In the genomic region with DNA sequence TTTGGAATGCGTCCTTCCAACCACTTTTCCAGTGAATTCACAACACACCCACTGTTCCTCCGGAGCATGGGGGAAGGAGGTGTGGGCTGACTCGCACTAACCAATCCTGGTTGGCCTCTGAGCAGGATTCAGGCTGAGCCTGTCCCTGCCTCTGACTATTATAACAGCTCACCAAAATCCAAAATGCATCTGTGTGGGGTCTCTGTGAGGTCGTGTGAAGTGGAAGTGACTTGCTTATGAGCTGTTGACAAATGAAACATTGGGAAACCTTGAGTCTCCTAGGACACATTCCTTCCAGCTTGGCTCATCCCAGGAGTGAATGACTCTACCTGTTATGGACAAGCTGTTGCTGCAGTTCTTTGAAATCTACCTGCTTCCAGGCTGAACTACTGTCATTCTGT, we compare ENCODE assay signal across 1 cellular context.
TF ChIP-seq lines count a peak whose summit lies in the region.

No MANE protein-coding gene starts in this region.

TF ChIP-seq in H1, 55 proteins besides CTCF, POLR2A, EP300 and RAD21:
- TF ChIP-seq POU5F1 (IDR thresholded peaks at IDR 0.05; ENCODE audit: low read depth, low read length) (no peak), MAFK (IDR thresholded peaks at IDR 0.05; ENCODE audit: low read depth, low read length) (no peak), SP4 (IDR thresholded peaks at IDR 0.05; ENCODE audit: low read length) (no peak), CBX8 (IDR thresholded peaks at IDR 0.05; ENCODE audit: borderline replicate concordance, low read depth, low read length) (no peak), GABPA (IDR thresholded peaks at IDR 0.05; ENCODE audit: borderline replicate concordance, insufficient read depth, low read length) (no peak), RXRA (IDR thresholded peaks at IDR 0.05; ENCODE audit: insufficient read depth, low read depth, low read length) (no peak), SIX5 (IDR thresholded peaks at IDR 0.05; ENCODE audit: low read depth, low read length) (no peak), TCF12 (IDR thresholded peaks at IDR 0.05; ENCODE audit: low read depth, low read length) (no peak), CTBP2 (IDR thresholded peaks at IDR 0.05; ENCODE audit: borderline replicate concordance, insufficient read depth, insufficient read length, low read length) (no peak), JUN (IDR thresholded peaks at IDR 0.05; ENCODE audit: low read depth, low read length) (no peak), SIRT6 (IDR thresholded peaks at IDR 0.05; ENCODE audit: low read length) (no peak), HDAC2 (IDR thresholded peaks at IDR 0.05; ENCODE audit: borderline replicate concordance in 1 of 2, low read depth in 2 of 2, low read length in 2 of 2) (no peak), HDAC6 (IDR thresholded peaks at IDR 0.05; ENCODE audit: low read depth, low read length) (no peak), SRF (IDR thresholded peaks at IDR 0.05; ENCODE audit: low read depth, low read length) (no peak), TEAD4 (IDR thresholded peaks at IDR 0.05; ENCODE audit: low read depth, low read length) (no peak), EGR1 (IDR thresholded peaks at IDR 0.05; ENCODE audit: borderline replicate concordance, low read depth, low read length) (no peak), NRF1 (IDR thresholded peaks at IDR 0.05; ENCODE audit: low read depth, low read length) (no peak)
- TF ChIP-seq, protein P1, sequence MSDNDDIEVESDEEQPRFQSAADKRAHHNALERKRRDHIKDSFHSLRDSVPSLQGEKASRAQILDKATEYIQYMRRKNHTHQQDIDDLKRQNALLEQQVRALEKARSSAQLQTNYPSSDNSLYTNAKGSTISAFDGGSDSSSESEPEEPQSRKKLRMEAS (IDR thresholded peaks at IDR 0.05): no peak
- TF ChIP-seq, protein P2, sequence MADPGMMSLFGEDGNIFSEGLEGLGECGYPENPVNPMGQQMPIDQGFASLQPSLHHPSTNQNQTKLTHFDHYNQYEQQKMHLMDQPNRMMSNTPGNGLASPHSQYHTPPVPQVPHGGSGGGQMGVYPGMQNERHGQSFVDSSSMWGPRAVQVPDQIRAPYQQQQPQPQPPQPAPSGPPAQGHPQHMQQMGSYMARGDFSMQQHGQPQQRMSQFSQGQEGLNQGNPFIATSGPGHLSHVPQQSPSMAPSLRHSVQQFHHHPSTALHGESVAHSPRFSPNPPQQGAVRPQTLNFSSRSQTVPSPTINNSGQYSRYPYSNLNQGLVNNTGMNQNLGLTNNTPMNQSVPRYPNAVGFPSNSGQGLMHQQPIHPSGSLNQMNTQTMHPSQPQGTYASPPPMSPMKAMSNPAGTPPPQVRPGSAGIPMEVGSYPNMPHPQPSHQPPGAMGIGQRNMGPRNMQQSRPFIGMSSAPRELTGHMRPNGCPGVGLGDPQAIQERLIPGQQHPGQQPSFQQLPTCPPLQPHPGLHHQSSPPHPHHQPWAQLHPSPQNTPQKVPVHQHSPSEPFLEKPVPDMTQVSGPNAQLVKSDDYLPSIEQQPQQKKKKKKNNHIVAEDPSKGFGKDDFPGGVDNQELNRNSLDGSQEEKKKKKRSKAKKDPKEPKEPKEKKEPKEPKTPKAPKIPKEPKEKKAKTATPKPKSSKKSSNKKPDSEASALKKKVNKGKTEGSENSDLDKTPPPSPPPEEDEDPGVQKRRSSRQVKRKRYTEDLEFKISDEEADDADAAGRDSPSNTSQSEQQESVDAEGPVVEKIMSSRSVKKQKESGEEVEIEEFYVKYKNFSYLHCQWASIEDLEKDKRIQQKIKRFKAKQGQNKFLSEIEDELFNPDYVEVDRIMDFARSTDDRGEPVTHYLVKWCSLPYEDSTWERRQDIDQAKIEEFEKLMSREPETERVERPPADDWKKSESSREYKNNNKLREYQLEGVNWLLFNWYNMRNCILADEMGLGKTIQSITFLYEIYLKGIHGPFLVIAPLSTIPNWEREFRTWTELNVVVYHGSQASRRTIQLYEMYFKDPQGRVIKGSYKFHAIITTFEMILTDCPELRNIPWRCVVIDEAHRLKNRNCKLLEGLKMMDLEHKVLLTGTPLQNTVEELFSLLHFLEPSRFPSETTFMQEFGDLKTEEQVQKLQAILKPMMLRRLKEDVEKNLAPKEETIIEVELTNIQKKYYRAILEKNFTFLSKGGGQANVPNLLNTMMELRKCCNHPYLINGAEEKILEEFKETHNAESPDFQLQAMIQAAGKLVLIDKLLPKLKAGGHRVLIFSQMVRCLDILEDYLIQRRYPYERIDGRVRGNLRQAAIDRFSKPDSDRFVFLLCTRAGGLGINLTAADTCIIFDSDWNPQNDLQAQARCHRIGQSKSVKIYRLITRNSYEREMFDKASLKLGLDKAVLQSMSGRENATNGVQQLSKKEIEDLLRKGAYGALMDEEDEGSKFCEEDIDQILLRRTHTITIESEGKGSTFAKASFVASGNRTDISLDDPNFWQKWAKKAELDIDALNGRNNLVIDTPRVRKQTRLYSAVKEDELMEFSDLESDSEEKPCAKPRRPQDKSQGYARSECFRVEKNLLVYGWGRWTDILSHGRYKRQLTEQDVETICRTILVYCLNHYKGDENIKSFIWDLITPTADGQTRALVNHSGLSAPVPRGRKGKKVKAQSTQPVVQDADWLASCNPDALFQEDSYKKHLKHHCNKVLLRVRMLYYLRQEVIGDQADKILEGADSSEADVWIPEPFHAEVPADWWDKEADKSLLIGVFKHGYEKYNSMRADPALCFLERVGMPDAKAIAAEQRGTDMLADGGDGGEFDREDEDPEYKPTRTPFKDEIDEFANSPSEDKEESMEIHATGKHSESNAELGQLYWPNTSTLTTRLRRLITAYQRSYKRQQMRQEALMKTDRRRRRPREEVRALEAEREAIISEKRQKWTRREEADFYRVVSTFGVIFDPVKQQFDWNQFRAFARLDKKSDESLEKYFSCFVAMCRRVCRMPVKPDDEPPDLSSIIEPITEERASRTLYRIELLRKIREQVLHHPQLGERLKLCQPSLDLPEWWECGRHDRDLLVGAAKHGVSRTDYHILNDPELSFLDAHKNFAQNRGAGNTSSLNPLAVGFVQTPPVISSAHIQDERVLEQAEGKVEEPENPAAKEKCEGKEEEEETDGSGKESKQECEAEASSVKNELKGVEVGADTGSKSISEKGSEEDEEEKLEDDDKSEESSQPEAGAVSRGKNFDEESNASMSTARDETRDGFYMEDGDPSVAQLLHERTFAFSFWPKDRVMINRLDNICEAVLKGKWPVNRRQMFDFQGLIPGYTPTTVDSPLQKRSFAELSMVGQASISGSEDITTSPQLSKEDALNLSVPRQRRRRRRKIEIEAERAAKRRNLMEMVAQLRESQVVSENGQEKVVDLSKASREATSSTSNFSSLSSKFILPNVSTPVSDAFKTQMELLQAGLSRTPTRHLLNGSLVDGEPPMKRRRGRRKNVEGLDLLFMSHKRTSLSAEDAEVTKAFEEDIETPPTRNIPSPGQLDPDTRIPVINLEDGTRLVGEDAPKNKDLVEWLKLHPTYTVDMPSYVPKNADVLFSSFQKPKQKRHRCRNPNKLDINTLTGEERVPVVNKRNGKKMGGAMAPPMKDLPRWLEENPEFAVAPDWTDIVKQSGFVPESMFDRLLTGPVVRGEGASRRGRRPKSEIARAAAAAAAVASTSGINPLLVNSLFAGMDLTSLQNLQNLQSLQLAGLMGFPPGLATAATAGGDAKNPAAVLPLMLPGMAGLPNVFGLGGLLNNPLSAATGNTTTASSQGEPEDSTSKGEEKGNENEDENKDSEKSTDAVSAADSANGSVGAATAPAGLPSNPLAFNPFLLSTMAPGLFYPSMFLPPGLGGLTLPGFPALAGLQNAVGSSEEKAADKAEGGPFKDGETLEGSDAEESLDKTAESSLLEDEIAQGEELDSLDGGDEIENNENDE (IDR thresholded peaks at IDR 0.05; ENCODE audit: insufficient replicate concordance, low read length): no peak
- TF ChIP-seq, protein P3, sequence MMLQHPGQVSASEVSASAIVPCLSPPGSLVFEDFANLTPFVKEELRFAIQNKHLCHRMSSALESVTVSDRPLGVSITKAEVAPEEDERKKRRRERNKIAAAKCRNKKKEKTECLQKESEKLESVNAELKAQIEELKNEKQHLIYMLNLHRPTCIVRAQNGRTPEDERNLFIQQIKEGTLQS (IDR thresholded peaks at IDR 0.05; ENCODE audit: insufficient read depth, low read depth, low read length): no peak
